Comparison of ENCODE assay signal across 10 cellular contexts in genomic region chr10:124688366-124688765, GRCh38. TPM values are rescaled to one million over a fixed set of nuclear protein-coding genes. Genes with fewer than 3 reads are reported as not detected.
DNase-seq lines count a peak whose midpoint lies in the region; ATAC-seq and TF ChIP-seq lines count a peak whose summit lies in the region.
"Had no signal": no experiment of that assay in that cellular context is flagged by ENCODE, and none has a peak within 500 bp of the region (broad histone marks: within the 10 kb centered on the region; RNA-seq: fewer than 3 reads in every experiment).

No MANE protein-coding gene starts in this region.

- H3K27me3 ChIP-seq in CD4-positive, alpha-beta T cell (ENCODE audit: control insufficient read depth, insufficient read depth, low read length), result no peaks in the 10 kb centered on the region
- H3K27me3 ChIP-seq in KMS-11 (ENCODE audit: insufficient read depth, low read depth) (no peaks in the 10 kb centered on the region), aorta (ENCODE audit: control insufficient read depth in 1 of 2, insufficient read depth in 2 of 2, low read length in 1 of 2) (no peaks in the 10 kb centered on the region)

- H3K9ac ChIP-seq in KMS-11, result peak overlapping the region; percentile 47; the same call in 1 of the 2 replicates

- 85 to 89% methylated on average over 6 of the region's 6 CpGs for WGBS in aorta, 2 donors

- H3K4me2 ChIP-seq in KMS-11, result peak overlapping the region; percentile 65; the same call in 1 of the 2 replicates

- peaks cover 33% of the 10 kb centered on the region for H3K36me3 Mint-ChIP-seq in CD4-positive, alpha-beta T cell (ENCODE audit: low read depth)
- peaks cover 19 to 30% (median 20%) of the 10 kb centered on the region in 3 donors for H3K36me3 Mint-ChIP-seq in immature natural killer cell

- H2AFZ ChIP-seq in KMS-11 (ENCODE audit: low read depth), result no peak overlapping the region

- no peak overlapping the region for H3K4me3 Mint-ChIP-seq in CD4-positive, alpha-beta T cell
- H3K4me3 Mint-ChIP-seq in immature natural killer cell, result peak overlapping the region; percentile 25 to 89 (median 83)

- peak overlapping the region; percentile 78 for H3K27ac Mint-ChIP-seq in CD4-positive, alpha-beta T cell
- peak overlapping the region; percentile 92 to 99 (median 98) for H3K27ac Mint-ChIP-seq in immature natural killer cell

- H3K27me3 Mint-ChIP-seq in CD4-positive, alpha-beta T cell, result no peaks in the 10 kb centered on the region
- H3K27me3 Mint-ChIP-seq in immature natural killer cell (ENCODE audit: low read depth in 3 of 3), result peaks cover 5 to 37% (median 18%) of the 10 kb centered on the region in 3 donors

- H3K4me3 ChIP-seq in KMS-11 (IDR thresholded peaks at IDR 0.05; ENCODE audit: insufficient read depth, low read depth, low read length), result no peak overlapping the region
- no peak overlapping the region for H3K4me3 ChIP-seq in aorta (ENCODE audit: low read length in 2 of 2)

- H3K4me1 ChIP-seq in KMS-11 (ENCODE audit: low read depth, poor library complexity, severe bottlenecking) (peaks cover 70% of the 10 kb centered on the region), aorta (ENCODE audit: control insufficient read depth in 1 of 2, insufficient read depth in 2 of 2, low read length in 2 of 2) (no peaks in the 10 kb centered on the region)
- H3K4me1 ChIP-seq: Caco-2 had no signal

- TF ChIP-seq CTCF in CD4-positive, alpha-beta T cell (IDR thresholded peaks at IDR 0.05), result no peak
- no peak for TF ChIP-seq CTCF in KMS-11 (conservative IDR thresholded peaks at IDR 0.05; ENCODE audit: low read depth, low read length)

- H3K9me3 ChIP-seq in CD4-positive, alpha-beta T cell (ENCODE audit: control insufficient read depth, low read length), result no peaks in the 10 kb centered on the region
- H3K9me3 ChIP-seq in aorta (ENCODE audit: control insufficient read depth, low read length), result no peaks in the 10 kb centered on the region
- H3K9me3 ChIP-seq: Caco-2 had no signal

- H3K36me3 ChIP-seq in KMS-11 (ENCODE audit: insufficient read depth) (no peaks in the 10 kb centered on the region), aorta (ENCODE audit: control insufficient read depth in 1 of 2, insufficient read depth in 2 of 2, low read length in 1 of 2) (no peaks in the 10 kb centered on the region)

- peaks cover 73% of the 10 kb centered on the region for H3K4me1 Mint-ChIP-seq in CD4-positive, alpha-beta T cell (ENCODE audit: low read depth)
- H3K4me1 Mint-ChIP-seq in immature natural killer cell, result peaks cover 92 to 96% of the 10 kb centered on the region in 2 donors

- no peaks in the 10 kb centered on the region for H3K9me3 Mint-ChIP-seq in CD4-positive, alpha-beta T cell
- no peaks in the 10 kb centered on the region for H3K9me3 Mint-ChIP-seq in immature natural killer cell

- DNase-seq in CD4-positive, alpha-beta T cell, result no peak
- DNase-seq in immature natural killer cell (no peak), aorta (no peak), NCI-H510A (lab: John Stamatoyannopoulos, UW) (no peak), HT-29 (ENCODE audit: low spot score) (no peak), NCI-H1694 treated with DMSO at 0.1 percent for 48 hours (lab: John Stamatoyannopoulos, UW) (no peak)
- DNase-seq: Caco-2, NCI-H748 treated with DMSO at 0.1 percent for 48 hours had no signal

- CTCF ChIA-PET in CD4-positive, alpha-beta T cell (lab: Charles Lee), result interaction anchor here (0.8 to 3.5 kb wide), 12 partner anchors 8 to 61 kb away, joined by 3 to 28 read pairs (median 4); no protein-coding TSS in a partner anchor

- no peak for ATAC-seq in CD4-positive, alpha-beta T cell (ENCODE audit: poor library complexity)
- ATAC-seq in GM19351 (IDR thresholded peaks at IDR 0.05; ENCODE audit: unreplicated experiment) (peak; percentile 3), aorta (ENCODE audit: low FRiP score) (no peak)

- POLR2A ChIA-PET in CD4-positive, alpha-beta T cell (lab: Charles Lee), result interaction anchor here (0.7 to 4.2 kb wide), 11 partner anchors 9 to 69 kb away, joined by 3 to 21 read pairs (median 5); no protein-coding TSS in a partner anchor

- intact Hi-C loops in CD4-positive, alpha-beta T cell (cut with DNase I, micrococcal nuclease), result loop anchor here in 1 of 2 experiments (5.0 kb wide), 1 partner anchor 41 kb away; no protein-coding TSS in a partner anchor
- intact Hi-C loops in aorta (cut with DNase I), result no loop called here

- no peaks in the 10 kb centered on the region for H4K20me1 ChIP-seq in KMS-11 (ENCODE audit: insufficient read depth)

- H3K79me2 ChIP-seq in KMS-11 (ENCODE audit: insufficient read depth, low read depth), result peaks cover 5% of the 10 kb centered on the region; the same call in 1 of the 2 replicates

- no peak overlapping the region for H3K27ac ChIP-seq in CD4-positive, alpha-beta T cell (ENCODE audit: low read depth, low read length)
- peak overlapping the region; percentile 88 for H3K27ac ChIP-seq in KMS-11
- H3K27ac ChIP-seq in aorta (ENCODE audit: low read depth in 1 of 2, low read length in 2 of 2), result no peak overlapping the region

RNA-seq across cellular contexts. Expression of gene FAM53B, which starts 55.8 kb away (rescaled TPM):
- 10 to 100 TPM; 32.9 to 33.6 TPM for total RNA-seq in CD4-positive, alpha-beta T cell
- polyA plus RNA-seq in immature natural killer cell (10 to 100 TPM; 12.1 to 62.1 (median 23.8) TPM), aorta (1 to 10 TPM; 5.1 to 5.9 TPM)
- 10 to 100 TPM; 13.4 to 20.6 TPM for total RNA-seq in aorta
- total RNA-seq in HT-29 (2014; rRNA removed; shearing (Covaris generic)), result 17.8 and 20.2 TPM in 2 replicates
